ENCODE assay signal across 23 cellular contexts in genomic region chr20:45427236-45428149, GRCh38. TPM values are rescaled to one million over a fixed set of nuclear protein-coding genes. Genes with fewer than 3 reads are reported as not detected.
DNase-seq lines count a peak whose midpoint lies in the region; ATAC-seq, FAIRE-seq and TF ChIP-seq lines count a peak whose summit lies in the region.
"Had no signal": no experiment of that assay in that cellular context is flagged by ENCODE, and none has a peak within 500 bp of the region (broad histone marks: within the 10 kb centered on the region; RNA-seq: fewer than 3 reads in every experiment).

No MANE protein-coding gene starts in this region.

- no peak for ATAC-seq in activated CD8-positive, alpha-beta memory T cell treated with anti-CD3 and anti-CD28 coated beads, Interleukin-2, amount 10 ng/mL, durations not matched to agents 7 days and 5 days
- peak; percentile 88 for ATAC-seq in K562
- no peak for ATAC-seq in HG02763 (IDR thresholded peaks at IDR 0.05; ENCODE audit: unreplicated experiment)
- ATAC-seq: stimulated activated naive B cell treated with anti-CD40 and anti-IgM and Interleukin-4, amounts not matched to agents 10 μg/mL and 1 μg/mL and 100 μg/mL, for 72 hours had no signal

- intact Hi-C loops in K562 (cut with micrococcal nuclease), result no loop called here

- 48% methylated on average over 14 of the region's 14 CpGs for WGBS in K562 (ENCODE audit: insufficient coverage, low coverage, missing lambda C conversion rate)

- H4K20me1 ChIP-seq in K562 (replicated peaks; ENCODE audit: control insufficient read depth, insufficient read depth, low read length), result no peaks in the 10 kb centered on the region

- CTCF ChIA-PET in activated CD8-positive, alpha-beta memory T cell treated with anti-CD3 and anti-CD28 coated beads, Interleukin-2, amount 10 ng/mL, durations not matched to agents 7 days and 5 days (lab: Charles Lee), result interaction anchor here (2.5 to 14.2 kb wide), 2 partner anchors 10 to 59 kb away, joined by 15 to 478 read pairs; partner anchors contain the start of gene SYS1
- CTCF ChIA-PET in K562 (lab: Yijun Ruan, JAX; ENCODE audit: low intra/inter-chr PET ratio), result no interaction called here

- in situ Hi-C loops in K562 (cut with MboI), result no loop called here

- no peaks in the 10 kb centered on the region for H3K9me3 Mint-ChIP-seq in activated CD8-positive, alpha-beta memory T cell treated with anti-CD3 and anti-CD28 coated beads, Interleukin-2, amount 10 ng/mL, durations not matched to agents 7 days and 5 days (ENCODE audit: low read depth)
- H3K9me3 Mint-ChIP-seq in immature natural killer cell, result no peaks in the 10 kb centered on the region
- H3K9me3 Mint-ChIP-seq: CD8-positive, alpha-beta memory T cell; dendritic cell treated with granulocyte-macrophage colony-stimulating factor and Interleukin-4, amounts not matched to agents 40 ng/mL and 50 ng/mL, for 4 days; stimulated activated naive B cell treated with anti-CD40 and anti-IgM and Interleukin-4, amounts not matched to agents 10 μg/mL and 1 μg/mL and 100 μg/mL, for 72 hours had no signal

- no peak overlapping the region for H3K9ac ChIP-seq in K562 (ENCODE audit: insufficient read depth in 1 of 2, low read depth in 2 of 2, low read length in 2 of 2)

- H3K27ac ChIP-seq in K562 (ENCODE audit: extremely low read depth, low read depth, low read length) (no peak overlapping the region), substantia nigra (ENCODE audit: low read depth, low read length, poor library complexity, severe bottlenecking) (peak overlapping the region; percentile 77)
- H3K27ac ChIP-seq: ascending aorta, esophagus muscularis mucosa, spleen, uterus had no signal

- no peak overlapping the region for H3K4me3 ChIP-seq in K562
- H3K4me3 ChIP-seq: ascending aorta, esophagus muscularis mucosa, spleen, uterus had no signal

- no peaks in the 10 kb centered on the region for H3K27me3 Mint-ChIP-seq in activated CD8-positive, alpha-beta memory T cell treated with anti-CD3 and anti-CD28 coated beads, Interleukin-2, amount 10 ng/mL, durations not matched to agents 7 days and 5 days
- no peaks in the 10 kb centered on the region for H3K27me3 Mint-ChIP-seq in immature natural killer cell (ENCODE audit: low read depth in 3 of 3)
- H3K27me3 Mint-ChIP-seq: dendritic cell treated with granulocyte-macrophage colony-stimulating factor and Interleukin-4, amounts not matched to agents 40 ng/mL and 50 ng/mL, for 4 days; progenitor cell of endocrine pancreas; stimulated activated naive B cell treated with anti-CD40 and anti-IgM and Interleukin-4, amounts not matched to agents 10 μg/mL and 1 μg/mL and 100 μg/mL, for 72 hours had no signal

- POLR2A ChIA-PET in K562 (lab: Yijun Ruan, JAX), result interaction anchor here (0.9 to 2.0 kb wide), 9 partner anchors 8 to 79 kb away, joined by 3 to 7 read pairs (median 6); partner anchors contain the start of genes DBNDD2, PIGT, SDC4 and SYS1

- no peaks in the 10 kb centered on the region for H3K9me3 ChIP-seq in K562 (replicated peaks; ENCODE audit: control insufficient read depth, insufficient read depth, low read depth, low read length)
- H3K9me3 ChIP-seq: ascending aorta, esophagus muscularis mucosa, spleen, uterus had no signal

- TF ChIP-seq RAD21 in K562 (CRISPR knock-in tag; conservative IDR thresholded peaks at IDR 0.05 in 1 of 2, IDR thresholded peaks at IDR 0.05 in 1 of 2), result peak; percentile 25 to 40; a peak in 2 of 4 replicates

- peak overlapping the region; percentile 19; the same call in 1 of the 2 replicates for H3K4me2 ChIP-seq in K562 (ENCODE audit: insufficient read depth, low read length)

- H3K4me3 Mint-ChIP-seq in activated CD8-positive, alpha-beta memory T cell treated with anti-CD3 and anti-CD28 coated beads, Interleukin-2, amount 10 ng/mL, durations not matched to agents 7 days and 5 days, result no peak overlapping the region
- H3K4me3 Mint-ChIP-seq in immature natural killer cell, result no peak overlapping the region
- H3K4me3 Mint-ChIP-seq: CD8-positive, alpha-beta memory T cell; dendritic cell treated with granulocyte-macrophage colony-stimulating factor and Interleukin-4, amounts not matched to agents 40 ng/mL and 50 ng/mL, for 4 days; stimulated activated naive B cell treated with anti-CD40 and anti-IgM and Interleukin-4, amounts not matched to agents 10 μg/mL and 1 μg/mL and 100 μg/mL, for 72 hours had no signal

- TF ChIP-seq POLR2A in K562 (conservative IDR thresholded peaks at IDR 0.05), result 0 out of 2 replicates have a peak, but pooled peaks have one; percentile 48

- peak; percentile 85 for FAIRE-seq in K562 (lab: Jason Lieb, UNC)
- FAIRE-seq: RCC 7860 had no signal

- peaks cover 20% of the 10 kb centered on the region for H3K36me3 Mint-ChIP-seq in activated CD8-positive, alpha-beta memory T cell treated with anti-CD3 and anti-CD28 coated beads, Interleukin-2, amount 10 ng/mL, durations not matched to agents 7 days and 5 days
- peaks cover 11 to 37% (median 16%) of the 10 kb centered on the region in 3 donors for H3K36me3 Mint-ChIP-seq in immature natural killer cell

- H3K79me2 ChIP-seq in K562 (ENCODE audit: control insufficient read depth, insufficient read depth, low read length), result no peaks in the 10 kb centered on the region

- peaks cover 30% of the 10 kb centered on the region; the same call in 1 of the 3 replicates for H3K36me3 ChIP-seq in K562 (ENCODE audit: control insufficient read depth, insufficient read depth, low read length)
- H3K36me3 ChIP-seq: uterus had no signal

- no peak for TF ChIP-seq EP300 in K562 (IDR thresholded peaks at IDR 0.05; ENCODE audit: low read length)

- H3K27ac Mint-ChIP-seq in activated CD8-positive, alpha-beta memory T cell treated with anti-CD3 and anti-CD28 coated beads, Interleukin-2, amount 10 ng/mL, durations not matched to agents 7 days and 5 days, result peak overlapping the region; percentile 19
- peak overlapping the region; percentile 31 to 65 (median 51) for H3K27ac Mint-ChIP-seq in immature natural killer cell
- H3K27ac Mint-ChIP-seq: dendritic cell treated with granulocyte-macrophage colony-stimulating factor and Interleukin-4, amounts not matched to agents 40 ng/mL and 50 ng/mL, for 4 days; progenitor cell of endocrine pancreas; stimulated activated naive B cell treated with anti-CD40 and anti-IgM and Interleukin-4, amounts not matched to agents 10 μg/mL and 1 μg/mL and 100 μg/mL, for 72 hours had no signal

- H3K27me3 ChIP-seq in K562 (ENCODE audit: control insufficient read depth in 2 of 2, insufficient read depth in 2 of 2, low read length in 2 of 2), result no peaks in the 10 kb centered on the region
- H3K27me3 ChIP-seq: ascending aorta, esophagus muscularis mucosa, spleen, uterus had no signal

- peak overlapping the region; percentile 54; the same call in 1 of the 2 replicates for H2AFZ ChIP-seq in K562 (ENCODE audit: low read depth, low read length)

- H3K4me1 ChIP-seq in K562 (replicated peaks in 1 of 2; ENCODE audit: control insufficient read depth in 2 of 2, insufficient read depth in 2 of 2, low read length in 2 of 2), result peaks cover 11 to 17% of the 10 kb centered on the region in 2 experiments; a peak in 4 of 5 replicates
- H3K4me1 ChIP-seq: ascending aorta, uterus had no signal

- BruUV-seq in K562 (replicated peaks; lab: Mats Ljungman, UMichigan), result no TSS peak

- peaks cover 13% of the 10 kb centered on the region for H3K4me1 Mint-ChIP-seq in activated CD8-positive, alpha-beta memory T cell treated with anti-CD3 and anti-CD28 coated beads, Interleukin-2, amount 10 ng/mL, durations not matched to agents 7 days and 5 days
- H3K4me1 Mint-ChIP-seq in immature natural killer cell, result peaks cover 12% of the 10 kb centered on the region in 2 donors

- TF ChIP-seq CTCF in K562 (IDR thresholded peaks at IDR 0.05 in 2 of 3, conservative IDR thresholded peaks at IDR 0.05 in 1 of 3; ENCODE audit: insufficient read depth in 2 of 3, low read depth in 1 of 3, low read length in 3 of 3), result peak; percentile 32 to 49 (median 35); a peak in 4 of 6 replicates

- H3K9me1 ChIP-seq in K562 (ENCODE audit: control insufficient read depth, insufficient read depth, low read length), result no peaks in the 10 kb centered on the region

- DNase-seq in activated CD8-positive, alpha-beta memory T cell treated with anti-CD3 and anti-CD28 coated beads, Interleukin-2, amount 10 ng/mL, durations not matched to agents 7 days and 5 days, result no peak
- DNase-seq in activated CD8-positive, alpha-beta memory T cell treated with anti-CD3 and anti-CD28 coated beads, Interleukin-2, amount 50 U/mL, for 4 hours, result no peak
- DNase-seq in K562 (ENCODE audit: extremely low read depth in 1 of 4, low spot score in 3 of 4) (peak; percentile 45 to 82 (median 64)), immature natural killer cell (no peak), substantia nigra (lab: John Stamatoyannopoulos, UW) (no peak), cortex of kidney (lab: John Stamatoyannopoulos, UW) (no peak), retina (no peak)
- DNase-seq: ACHN; activated effector memory CD4-positive, alpha-beta T cell treated with Interleukin-2 at 50 U/mL for 16 hours; CD8-positive, alpha-beta memory T cell; kidney glomerular epithelial cell; NCI-H2081; NCI-H526 treated with DMSO at 0.1 percent for 48 hours; spleen; stimulated activated naive B cell treated with anti-CD40 and anti-IgM and Interleukin-4, amounts not matched to agents 10 μg/mL and 1 μg/mL and 100 μg/mL, for 72 hours; uterus had no signal

RNA-seq across cellular contexts. Expression of gene PIGT, which starts 11.6 kb away (rescaled TPM):
- 10 to 100 TPM; 68.0 to 79.2 TPM for total RNA-seq in activated CD8-positive, alpha-beta memory T cell treated with anti-CD3 and anti-CD28 coated beads, Interleukin-2, amount 10 ng/mL, durations not matched to agents 7 days and 5 days
- 79.7 and 138 TPM in 2 replicates for total RNA-seq in K562 (2011; cell fraction: chromatin; rRNA removed; ENCODE audit: low replicate concordance)
- 114 and 122 TPM in 2 replicates for total RNA-seq in K562 (2011; cell fraction: nucleolus; rRNA removed)
- 128 and 181 TPM in 2 replicates for total RNA-seq in K562 (2011; cell fraction: nucleoplasm; rRNA removed)
- total RNA-seq in K562 (2014; rRNA removed) (46.9 and 75.3 TPM in 2 replicates), K562 (2014; rRNA removed; fragmentation: Illumina TruSeq; extraction: Trizol) (27.3 and 31.5 TPM in 2 replicates), K562 (2015; rRNA removed; fragmentation: Illumina TruSeq; extraction: Trizol) (49.2 and 53.0 TPM in 2 replicates), K562 (2021) (75.1 and 79.9 TPM in 2 replicates)
- polyA plus RNA-seq in K562 (2011; rRNA removed) (14.6 and 42.1 TPM in 2 replicates), K562 (2014; fragmentation: Illumina TruSeq; extraction: Trizol) (105 and 108 TPM in 2 replicates), K562 (2014; fragmentation: Nextera tagmentation; extraction: Ambion mirVana) (10 to 100 TPM; 33.7 to 68.4 TPM), K562 (2014; rRNA removed) (30.9 and 35.4 TPM in 2 replicates), immature natural killer cell (100 to 1,000 TPM; 105 to 190 (median 164) TPM)
- 37.1 and 63.7 TPM in 2 replicates for polyA plus RNA-seq in K562 (2011; cell fraction: cytosol; rRNA removed)
- 67.5 and 112 TPM in 2 replicates for polyA plus RNA-seq in K562 (2011; cell fraction: nucleus; rRNA removed)
- polyA plus RNA-seq in K562 (2012), result 68.0 and 94.6 TPM in 2 replicates
- 19.1 and 23.9 TPM in 2 replicates for polyA minus RNA-seq in K562 (2011; rRNA and poly(A)+ RNA removed)
- polyA minus RNA-seq in K562 (2011; cell fraction: cytosol; rRNA and poly(A)+ RNA removed), result 36.1 and 43.0 TPM in 2 replicates
- 31.5 and 46.7 TPM in 2 replicates for polyA minus RNA-seq in K562 (2011; cell fraction: nucleus; rRNA and poly(A)+ RNA removed)

RNA-seq across cellular contexts. Expression of gene DBNDD2, which starts 19.4 kb away (rescaled TPM):
- total RNA-seq in activated CD8-positive, alpha-beta memory T cell treated with anti-CD3 and anti-CD28 coated beads, Interleukin-2, amount 10 ng/mL, durations not matched to agents 7 days and 5 days, result 1 to 10 TPM; 6.6 to 9.7 TPM
- total RNA-seq in K562 (2011; cell fraction: chromatin; rRNA removed; ENCODE audit: low replicate concordance), result 7.3 and 11.0 TPM in 2 replicates
- total RNA-seq in K562 (2011; cell fraction: nucleolus; rRNA removed), result 11.7 and 13.3 TPM in 2 replicates
- total RNA-seq in K562 (2011; cell fraction: nucleoplasm; rRNA removed), result 9.9 and 11.7 TPM in 2 replicates
- 12.8 and 17.7 TPM in 2 replicates for total RNA-seq in K562 (2014; rRNA removed)
- total RNA-seq in K562 (2014; rRNA removed; fragmentation: Illumina TruSeq; extraction: Trizol), result 31.6 and 33.8 TPM in 2 replicates
- total RNA-seq in K562 (2015; rRNA removed; fragmentation: Illumina TruSeq; extraction: Trizol), result 32.4 and 35.8 TPM in 2 replicates
- 36.9 and 43.4 TPM in 2 replicates for total RNA-seq in K562 (2021)
- polyA plus RNA-seq in K562 (2011; rRNA removed), result 51.6 and 64.0 TPM in 2 replicates
- 71.4 and 85.4 TPM in 2 replicates for polyA plus RNA-seq in K562 (2011; cell fraction: cytosol; rRNA removed)
- 36.6 and 45.8 TPM in 2 replicates for polyA plus RNA-seq in K562 (2011; cell fraction: nucleus; rRNA removed)
- 37.1 and 77.0 TPM in 2 replicates for polyA plus RNA-seq in K562 (2012)
- 49.7 and 53.9 TPM in 2 replicates for polyA plus RNA-seq in K562 (2014; fragmentation: Illumina TruSeq; extraction: Trizol)
- polyA plus RNA-seq in K562 (2014; fragmentation: Nextera tagmentation; extraction: Ambion mirVana), result 10 to 100 TPM; 15.2 to 20.3 TPM
- polyA plus RNA-seq in K562 (2014; rRNA removed), result 62.3 and 62.5 TPM in 2 replicates
- polyA minus RNA-seq in K562 (2011; rRNA and poly(A)+ RNA removed), result 22.7 and 35.5 TPM in 2 replicates
- polyA minus RNA-seq in K562 (2011; cell fraction: cytosol; rRNA and poly(A)+ RNA removed), result 13.6 and 15.1 TPM in 2 replicates
- polyA minus RNA-seq in K562 (2011; cell fraction: nucleus; rRNA and poly(A)+ RNA removed), result 10.0 and 11.1 TPM in 2 replicates
- polyA plus RNA-seq in immature natural killer cell, result 10 to 100 TPM; 11.0 to 24.5 (median 18.0) TPM

RNA-seq across cellular contexts. Expression of gene WFDC2, which starts 42.1 kb away (rescaled TPM):
- total RNA-seq in activated CD8-positive, alpha-beta memory T cell treated with anti-CD3 and anti-CD28 coated beads, Interleukin-2, amount 10 ng/mL, durations not matched to agents 7 days and 5 days, result not detected
- total RNA-seq in K562 (2011; cell fraction: chromatin; rRNA removed; ENCODE audit: low replicate concordance), result not detected in 2 replicates
- total RNA-seq in K562 (2011; cell fraction: nucleolus; rRNA removed), result not detected in 2 replicates
- total RNA-seq in K562 (2011; cell fraction: nucleoplasm; rRNA removed), result not detected in 2 replicates
- total RNA-seq in K562 (2014; rRNA removed) (not detected in 2 replicates), K562 (2014; rRNA removed; fragmentation: Illumina TruSeq; extraction: Trizol) (not detected in 2 replicates), K562 (2015; rRNA removed; fragmentation: Illumina TruSeq; extraction: Trizol) (not detected in 2 replicates), K562 (2021) (not detected in 2 replicates)
- polyA plus RNA-seq in K562 (2011; rRNA removed) (not detected in 2 replicates), K562 (2014; fragmentation: Illumina TruSeq; extraction: Trizol) (not detected in 2 replicates), K562 (2014; fragmentation: Nextera tagmentation; extraction: Ambion mirVana) (not detected), K562 (2014; rRNA removed) (not detected in 2 replicates), immature natural killer cell (not detected)
- not detected in 2 replicates for polyA plus RNA-seq in K562 (2011; cell fraction: cytosol; rRNA removed)
- not detected in 2 replicates for polyA plus RNA-seq in K562 (2011; cell fraction: nucleus; rRNA removed)
- polyA plus RNA-seq in K562 (2012), result not detected in 2 replicates
- not detected in 2 replicates for polyA minus RNA-seq in K562 (2011; rRNA and poly(A)+ RNA removed)
- polyA minus RNA-seq in K562 (2011; cell fraction: cytosol; rRNA and poly(A)+ RNA removed), result not detected in 2 replicates
- not detected in 2 replicates for polyA minus RNA-seq in K562 (2011; cell fraction: nucleus; rRNA and poly(A)+ RNA removed)
- total RNA-seq: M059J had no signal
- polyA plus RNA-seq: CD8-positive, alpha-beta memory T cell had no signal

RNA-seq across cellular contexts. Expression of gene TP53TG5, which starts 49.4 kb away (rescaled TPM):
- under 1 TPM in 1 of 2 experiments, not detected in 1; 0.15 TPM for total RNA-seq in activated CD8-positive, alpha-beta memory T cell treated with anti-CD3 and anti-CD28 coated beads, Interleukin-2, amount 10 ng/mL, durations not matched to agents 7 days and 5 days
- total RNA-seq in K562 (2011; cell fraction: chromatin; rRNA removed; ENCODE audit: low replicate concordance), result not detected in 2 replicates
- 0.39 and 0.50 TPM in 2 replicates for total RNA-seq in K562 (2011; cell fraction: nucleolus; rRNA removed)
- 0.44 TPM in 1 of 2 replicates, not detected in the other for total RNA-seq in K562 (2011; cell fraction: nucleoplasm; rRNA removed)
- total RNA-seq in K562 (2014; rRNA removed), result 0.05 TPM in 1 of 2 replicates, not detected in the other
- 0.04 and 0.22 TPM in 2 replicates for total RNA-seq in K562 (2014; rRNA removed; fragmentation: Illumina TruSeq; extraction: Trizol)
- not detected in 2 replicates for total RNA-seq in K562 (2015; rRNA removed; fragmentation: Illumina TruSeq; extraction: Trizol)
- total RNA-seq in K562 (2021), result 0.20 TPM in 1 of 2 replicates, not detected in the other
- polyA plus RNA-seq in K562 (2011; rRNA removed), result not detected in 2 replicates
- 0.03 TPM in 1 of 2 replicates, not detected in the other for polyA plus RNA-seq in K562 (2011; cell fraction: cytosol; rRNA removed)
- 0.04 and 0.11 TPM in 2 replicates for polyA plus RNA-seq in K562 (2011; cell fraction: nucleus; rRNA removed)
- polyA plus RNA-seq in K562 (2012), result 0.22 and 0.31 TPM in 2 replicates
- 0.04 TPM in 1 of 2 replicates, not detected in the other for polyA plus RNA-seq in K562 (2014; fragmentation: Illumina TruSeq; extraction: Trizol)
- polyA plus RNA-seq in K562 (2014; fragmentation: Nextera tagmentation; extraction: Ambion mirVana), result not detected
- not detected in 2 replicates for polyA plus RNA-seq in K562 (2014; rRNA removed)
- 0.06 TPM in 1 of 2 replicates, not detected in the other for polyA minus RNA-seq in K562 (2011; rRNA and poly(A)+ RNA removed)
- not detected in 2 replicates for polyA minus RNA-seq in K562 (2011; cell fraction: cytosol; rRNA and poly(A)+ RNA removed)
- 0.11 and 0.67 TPM in 2 replicates for polyA minus RNA-seq in K562 (2011; cell fraction: nucleus; rRNA and poly(A)+ RNA removed)
- under 1 TPM in 2 of 3 donors, not detected in 1; 0.09 to 0.22 TPM for polyA plus RNA-seq in immature natural killer cell
- total RNA-seq: ascending aorta; CD8-positive, alpha-beta memory T cell; M059J; progenitor cell of endocrine pancreas had no signal
- polyA plus RNA-seq: CD8-positive, alpha-beta memory T cell had no signal

Comparison
In these comparisons a context has a peak if more than half of its experiments do, and no peak if none do; other contexts are left out.
1. DNase-seq: peak in K562 (4 of 4); none in activated CD8-positive, alpha-beta memory T cell treated with anti-CD3 and anti-CD28 coated beads, Interleukin-2, amount 10 ng/mL, durations not matched to agents 7 days and 5 days (single experiment), activated CD8-positive, alpha-beta memory T cell treated with anti-CD3 and anti-CD28 coated beads, Interleukin-2, amount 50 U/mL, for 4 hours (single experiment), immature natural killer cell (0 of 3), substantia nigra (0 of 49), cortex of kidney (single experiment) and retina (single experiment).